ENCODE assay signal across 10 cellular contexts in genomic region chr9:33884856-33885701, GRCh38.
DNase-seq lines count a peak whose midpoint lies in the region; ATAC-seq lines count a peak whose summit lies in the region.
"Had no signal": no experiment of that assay in that cellular context is flagged by ENCODE, and none has a peak within 500 bp of the region (broad histone marks: within the 10 kb centered on the region; RNA-seq: fewer than 3 reads in every experiment).

No MANE protein-coding gene starts in this region.

- ATAC-seq in effector memory CD8-positive, alpha-beta T cell (replicated peaks): no peak
- ATAC-seq in GM18858 (IDR thresholded peaks at IDR 0.05; ENCODE audit: unreplicated experiment): no peak

- peak; percentile 5 for DNase-seq in NCI-H2029 (lab: John Stamatoyannopoulos, UW)
- no peak for DNase-seq in NCI-H2029 treated with DMSO at 0.1 percent for 48 hours (lab: John Stamatoyannopoulos, UW)
- peak; percentile 88 for DNase-seq in NCI-H345 (lab: John Stamatoyannopoulos, UW)
- no peak for DNase-seq in effector memory CD8-positive, alpha-beta T cell
- DNase-seq in pulmonary artery endothelial cell (ENCODE audit: low read depth, low spot score): peak; percentile 86
- no peak for DNase-seq in NK-92 treated with Interleukin-12 subunit alpha and Interleukin-12 subunit beta, amount 100 ng/mL, for 24 hours (lab: John Stamatoyannopoulos, UW)
- no peak for DNase-seq in OCI-M1 (lab: John Stamatoyannopoulos, UW)
- DNase-seq: activated naive CD8-positive, alpha-beta T cell treated with anti-CD3 and anti-CD28 coated beads, Interleukin-2, amount 10 ng/mL, durations not matched to agents 7 days and 5 days; AML-193 had no signal

- no peak overlapping the region for H3K4me3 Mint-ChIP-seq in effector memory CD8-positive, alpha-beta T cell
- H3K4me3 Mint-ChIP-seq: activated naive CD8-positive, alpha-beta T cell treated with anti-CD3 and anti-CD28 coated beads, Interleukin-2, amount 10 ng/mL, durations not matched to agents 7 days and 5 days had no signal

- H3K27ac Mint-ChIP-seq in effector memory CD8-positive, alpha-beta T cell: peak overlapping the region; percentile 44 to 71
- H3K27ac Mint-ChIP-seq: activated naive CD8-positive, alpha-beta T cell treated with anti-CD3 and anti-CD28 coated beads, Interleukin-2, amount 10 ng/mL, durations not matched to agents 7 days and 5 days had no signal

- H3K9me3 Mint-ChIP-seq in effector memory CD8-positive, alpha-beta T cell: no peaks in the 10 kb centered on the region
- H3K9me3 Mint-ChIP-seq: activated naive CD8-positive, alpha-beta T cell treated with anti-CD3 and anti-CD28 coated beads, Interleukin-2, amount 10 ng/mL, durations not matched to agents 7 days and 5 days had no signal

- no peaks in the 10 kb centered on the region for H3K27me3 Mint-ChIP-seq in effector memory CD8-positive, alpha-beta T cell
- H3K27me3 Mint-ChIP-seq: activated naive CD8-positive, alpha-beta T cell treated with anti-CD3 and anti-CD28 coated beads, Interleukin-2, amount 10 ng/mL, durations not matched to agents 7 days and 5 days had no signal

- H3K36me3 Mint-ChIP-seq in effector memory CD8-positive, alpha-beta T cell (ENCODE audit: insufficient read depth): peaks cover 14% of the 10 kb centered on the region

- H3K4me1 Mint-ChIP-seq in effector memory CD8-positive, alpha-beta T cell (ENCODE audit: low read depth in 2 of 2): peaks cover 26 to 41% of the 10 kb centered on the region in 2 donors

Comparison
In these comparisons a context has a peak if more than half of its experiments do, and no peak if none do; other contexts are left out.
1. DNase-seq: peak in NCI-H2029 (single experiment), NCI-H345 (single experiment) and pulmonary artery endothelial cell (single experiment); none in NCI-H2029 treated with DMSO at 0.1 percent for 48 hours (single experiment), effector memory CD8-positive, alpha-beta T cell (0 of 3), NK-92 treated with Interleukin-12 subunit alpha and Interleukin-12 subunit beta, amount 100 ng/mL, for 24 hours (single experiment) and OCI-M1 (single experiment).